Comparison of ENCODE assay signal across 8 cellular contexts in genomic region chr3:10173926-10174435, GRCh38. TPM values are rescaled to one million over a fixed set of nuclear protein-coding genes. Genes with fewer than 3 reads are reported as not detected.
DNase-seq lines count a peak whose midpoint lies in the region; ATAC-seq lines count a peak whose summit lies in the region.

No MANE protein-coding gene starts in this region.

- H3K4me1 ChIP-seq in CD4-positive, CD25-positive, alpha-beta regulatory T cell (ENCODE audit: control insufficient read depth, insufficient read depth, low read length, poor library complexity, severe bottlenecking): no peaks in the 10 kb centered on the region

- H3K9me3 Mint-ChIP-seq in CD4-positive, CD25-positive, alpha-beta regulatory T cell: peaks cover 0 to 5% (median 2%) of the 10 kb centered on the region in 7 donors
- H3K9me3 Mint-ChIP-seq in dendritic cell treated with granulocyte-macrophage colony-stimulating factor and Interleukin-4, amounts not matched to agents 40 ng/mL and 50 ng/mL, for 4 days: peaks cover 4% of the 10 kb centered on the region

- peaks cover 4% of the 10 kb centered on the region for H3K27me3 Mint-ChIP-seq in CD4-positive, CD25-positive, alpha-beta regulatory T cell
- no peaks in the 10 kb centered on the region for H3K27me3 Mint-ChIP-seq in dendritic cell treated with granulocyte-macrophage colony-stimulating factor and Interleukin-4, amounts not matched to agents 40 ng/mL and 50 ng/mL, for 4 days

- no peak overlapping the region for H3K27ac ChIP-seq in CD4-positive, CD25-positive, alpha-beta regulatory T cell (ENCODE audit: insufficient read depth, low read length, poor library complexity, severe bottlenecking)

- H3K27ac Mint-ChIP-seq in CD4-positive, CD25-positive, alpha-beta regulatory T cell: no peak overlapping the region
- H3K27ac Mint-ChIP-seq in dendritic cell treated with granulocyte-macrophage colony-stimulating factor and Interleukin-4, amounts not matched to agents 40 ng/mL and 50 ng/mL, for 4 days: peak overlapping the region; percentile 85

- H3K4me3 ChIP-seq in CD4-positive, CD25-positive, alpha-beta regulatory T cell (ENCODE audit: low read depth, low read length): no peak overlapping the region
- no peak overlapping the region for H3K4me3 ChIP-seq in H7 (ENCODE audit: insufficient read depth, low read depth, low read length)

- H3K9me3 ChIP-seq in CD4-positive, CD25-positive, alpha-beta regulatory T cell (ENCODE audit: control insufficient read depth in 2 of 2, low read length in 2 of 2): peaks cover 0 to 4% of the 10 kb centered on the region in 2 experiments

- no peaks in the 10 kb centered on the region for H3K27me3 ChIP-seq in CD4-positive, CD25-positive, alpha-beta regulatory T cell (ENCODE audit: control insufficient read depth, insufficient read depth, low read length)
- no peaks in the 10 kb centered on the region for H3K27me3 ChIP-seq in H7 (ENCODE audit: control insufficient read depth, insufficient read depth, low read length)

- no peak for DNase-seq in CD4-positive, CD25-positive, alpha-beta regulatory T cell
- peak; percentile 93 for DNase-seq in LHCN-M2 (ENCODE audit: low read depth)
- peak; percentile 76 for DNase-seq in mucosa of gallbladder (ENCODE audit: low spot score)
- DNase-seq in D341Med (ENCODE audit: low spot score): no peak
- DNase-seq in H7: no peak
- DNase-seq in COLO829 (ENCODE audit: low spot score): no peak

- peaks cover 3% of the 10 kb centered on the region for H3K36me3 Mint-ChIP-seq in CD4-positive, CD25-positive, alpha-beta regulatory T cell
- H3K36me3 Mint-ChIP-seq in dendritic cell treated with granulocyte-macrophage colony-stimulating factor and Interleukin-4, amounts not matched to agents 40 ng/mL and 50 ng/mL, for 4 days (ENCODE audit: low read depth): peaks cover 13% of the 10 kb centered on the region

- peaks cover 0 to 10% (median 3%) of the 10 kb centered on the region in 4 donors for H3K4me1 Mint-ChIP-seq in CD4-positive, CD25-positive, alpha-beta regulatory T cell
- H3K4me1 Mint-ChIP-seq in dendritic cell treated with granulocyte-macrophage colony-stimulating factor and Interleukin-4, amounts not matched to agents 40 ng/mL and 50 ng/mL, for 4 days (ENCODE audit: low read depth): peaks cover 21% of the 10 kb centered on the region

- H3K36me3 ChIP-seq in CD4-positive, CD25-positive, alpha-beta regulatory T cell (ENCODE audit: control insufficient read depth, insufficient read depth, low read length): no peaks in the 10 kb centered on the region
- no peaks in the 10 kb centered on the region for H3K36me3 ChIP-seq in H7 (replicated peaks; ENCODE audit: control insufficient read depth, insufficient read depth, low read length)

- no peak overlapping the region for H3K4me3 Mint-ChIP-seq in CD4-positive, CD25-positive, alpha-beta regulatory T cell
- peak overlapping the region; percentile 26 for H3K4me3 Mint-ChIP-seq in dendritic cell treated with granulocyte-macrophage colony-stimulating factor and Interleukin-4, amounts not matched to agents 40 ng/mL and 50 ng/mL, for 4 days

- peak; percentile 59 to 60 for ATAC-seq in CD4-positive, CD25-positive, alpha-beta regulatory T cell (ENCODE audit: low read depth in 2 of 2)
- ATAC-seq in GM18498 (IDR thresholded peaks at IDR 0.05; ENCODE audit: unreplicated experiment): no peak

- intact Hi-C loops in dendritic cell treated with granulocyte-macrophage colony-stimulating factor and Interleukin-4, amounts not matched to agents 40 ng/mL and 50 ng/mL, for 4 days (cut with micrococcal nuclease): loop anchor here (1.0 kb wide), 1 partner anchor 15 kb away; no protein-coding TSS in a partner anchor

RNA-seq across cellular contexts. Expression of gene IRAK2, which starts 9.3 kb away (rescaled TPM):
- total RNA-seq in CD4-positive, CD25-positive, alpha-beta regulatory T cell: 3.6 TPM
- 1 to 10 TPM in 3 of 4 donors, under 1 TPM in 1; 0.68 to 3.7 (median 2.8) TPM for polyA plus RNA-seq in CD4-positive, CD25-positive, alpha-beta regulatory T cell
- total RNA-seq in LHCN-M2 (2014; rRNA removed) (5.9 and 7.6 TPM in 2 replicates), mucosa of gallbladder (2.7 TPM)
- 2.0 TPM for polyA plus RNA-seq in LHCN-M2 (2012)
- total RNA-seq in H7 (2014; rRNA removed; shearing (Covaris generic)): 0.83 and 1.9 TPM in 2 replicates

RNA-seq across cellular contexts. Expression of gene VHL, which starts 32.4 kb away (rescaled TPM):
- 76.6 TPM for total RNA-seq in CD4-positive, CD25-positive, alpha-beta regulatory T cell
- 10 to 100 TPM in 3 of 4 donors, 1 to 10 TPM in 1; 5.9 to 17.3 (median 12.1) TPM for polyA plus RNA-seq in CD4-positive, CD25-positive, alpha-beta regulatory T cell
- total RNA-seq in LHCN-M2 (2014; rRNA removed) (26.9 and 28.4 TPM in 2 replicates), mucosa of gallbladder (47.2 TPM)
- polyA plus RNA-seq in LHCN-M2 (2012): 14.6 TPM
- total RNA-seq in H7 (2014; rRNA removed; shearing (Covaris generic)): 25.5 and 26.5 TPM in 2 replicates

RNA-seq across cellular contexts. Expression of gene BRK1, which starts 58.5 kb away (rescaled TPM):
- total RNA-seq in CD4-positive, CD25-positive, alpha-beta regulatory T cell: 61.9 TPM
- 100 to 1,000 TPM; 229 to 275 (median 252) TPM for polyA plus RNA-seq in CD4-positive, CD25-positive, alpha-beta regulatory T cell
- total RNA-seq in LHCN-M2 (2014; rRNA removed) (97.1 and 113 TPM in 2 replicates), mucosa of gallbladder (126 TPM)
- 310 TPM for polyA plus RNA-seq in LHCN-M2 (2012)
- total RNA-seq in H7 (2014; rRNA removed; shearing (Covaris generic)): 88.1 and 93.3 TPM in 2 replicates

Comparison
In these comparisons a context has a peak if more than half of its experiments do, and no peak if none do; other contexts are left out.
1. DNase-seq: peak in LHCN-M2 (single experiment) and mucosa of gallbladder (single experiment); none in CD4-positive, CD25-positive, alpha-beta regulatory T cell (0 of 3), D341Med (single experiment), H7 (single experiment) and COLO829 (single experiment).